ENCODE assay signal across 11 cellular contexts in the genomic region with DNA sequence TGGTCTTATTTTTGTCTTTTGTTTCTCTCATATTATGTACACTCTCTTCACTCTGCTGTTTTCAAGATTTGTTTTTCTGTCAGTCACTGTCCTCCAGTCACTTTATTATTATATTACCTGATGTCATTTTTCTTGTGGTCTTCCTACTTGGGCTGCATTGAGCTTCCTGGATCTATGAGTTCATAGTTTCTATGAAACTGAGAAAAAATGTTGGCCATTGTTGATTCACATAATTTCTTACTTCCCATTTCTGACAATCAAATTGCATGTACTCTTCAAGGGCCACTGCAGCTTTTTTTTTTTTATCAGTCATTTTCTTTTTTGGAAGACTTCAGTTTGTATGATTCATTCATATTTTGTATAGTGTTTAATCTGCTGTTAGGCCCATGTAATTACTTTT.
"Had no signal": no experiment of that assay in that cellular context is flagged by ENCODE, and none has a peak within 500 bp of the region (broad histone marks: within the 10 kb centered on the region; RNA-seq: fewer than 3 reads in every experiment).

No MANE protein-coding gene starts in this region.

- ATAC-seq: left colon; naive thymus-derived CD4-positive, alpha-beta T cell; stimulated activated effector memory CD8-positive, alpha-beta T cell treated with anti-CD3 and anti-CD28 coated beads, Interleukin-12 subunit alpha, Interleukin-12 subunit beta, amount 100 ng/mL, for 72 hours; WTC11 had no signal

- DNase-seq: activated CD4-positive, alpha-beta T cell treated with anti-CD3 and anti-CD28 coated beads, Interleukin-2, amount 10 ng/mL, durations not matched to agents 24 days and 14 days; activated naive CD4-positive, alpha-beta T cell treated with Interleukin-2 at 50 U/mL for 16 hours; esophagus squamous epithelium; foreskin fibroblast; immature natural killer cell; left colon; naive thymus-derived CD4-positive, alpha-beta T cell; posterior cingulate gyrus; tibial artery had no signal
